In the genomic region with DNA sequence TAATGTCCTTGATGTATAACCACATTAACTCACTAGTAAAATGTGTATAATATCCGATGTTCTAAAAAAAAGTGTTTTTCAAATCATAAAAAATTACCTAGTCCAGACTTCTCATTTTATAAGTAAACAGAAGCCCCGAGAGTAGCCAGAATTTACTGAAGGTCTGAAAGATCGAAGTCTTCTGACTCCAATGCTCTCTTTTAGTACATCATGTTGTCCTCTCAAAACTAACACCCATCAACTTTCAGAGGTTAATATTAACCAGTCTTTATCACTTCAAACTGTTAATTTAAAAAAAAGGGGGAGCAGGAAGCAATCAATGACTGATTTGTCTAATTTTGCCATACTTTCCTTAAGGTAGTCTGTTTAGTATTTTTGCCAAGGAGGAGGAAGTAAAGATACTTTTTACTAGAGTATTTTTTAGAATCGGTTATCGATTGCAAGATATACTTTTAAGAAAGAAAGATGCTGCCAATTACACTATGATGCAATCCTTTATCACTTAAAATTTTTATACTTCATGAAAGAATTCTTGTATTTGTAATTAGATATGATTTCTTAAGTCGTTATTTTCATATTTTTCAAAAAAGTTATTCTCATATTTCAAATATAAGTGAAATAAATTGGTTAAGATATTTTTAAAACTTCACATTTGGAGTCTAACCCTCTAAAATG, we compare ENCODE assay signal across 28 cellular contexts.
"Had no signal": no experiment of that assay in that cellular context is flagged by ENCODE, and none has a peak within 500 bp of the region (broad histone marks: within the 10 kb centered on the region; RNA-seq: fewer than 3 reads in every experiment).

No MANE protein-coding gene starts in this region.

- H3K27ac ChIP-seq: brain microvascular endothelial cell, coronary artery, dorsolateral prefrontal cortex, esophagus muscularis mucosa, foreskin keratinocyte, gastroesophageal sphincter, heart right ventricle, WERI-Rb-1 had no signal

- H3K4me1 ChIP-seq: esophagus muscularis mucosa, foreskin keratinocyte, gastroesophageal sphincter, heart right ventricle had no signal

- H3K27me3 ChIP-seq: brain microvascular endothelial cell, dorsolateral prefrontal cortex, esophagus muscularis mucosa, foreskin keratinocyte, gastroesophageal sphincter, heart right ventricle had no signal

- H3K9me3 ChIP-seq: esophagus muscularis mucosa, gastroesophageal sphincter, heart right ventricle had no signal

- H3K4me3 ChIP-seq: coronary artery, dorsolateral prefrontal cortex, esophagus muscularis mucosa, gastroesophageal sphincter, heart right ventricle had no signal

- ATAC-seq: activated CD4-positive, CD25-positive, alpha-beta regulatory T cell treated with anti-CD3 and anti-CD28 coated beads, Interleukin-2, amount 50 U/mL, for 24 hours; activated CD8-positive, alpha-beta T cell treated with anti-CD3 and anti-CD28 coated beads for 36 hours; activated T-cell treated with anti-CD3 and anti-CD28 coated beads, Interleukin-2, amount 50 U/mL, for 4 hours; activated T-helper 17 cell treated with anti-CD3 and anti-CD28 coated beads, Interleukin-2, amount 50 U/mL, for 72 hours; foreskin keratinocyte; gastroesophageal sphincter; heart right ventricle; T-helper 17 cell had no signal

- DNase-seq: activated B cell treated with CpG ODN at 0.5 μM for 24 hours; activated CD4-positive, alpha-beta T cell treated with anti-CD3 and anti-CD28 coated beads for 48 hours; activated CD4-positive, alpha-beta T cell treated with anti-CD3 and anti-CD28 coated beads, Interleukin-2, amount 50 U/mL, for 1 hour; activated CD4-positive, alpha-beta T cell treated with anti-CD3 and anti-CD28 coated beads, Interleukin-2, amount 50 U/mL, for 48 hours; activated CD8-positive, alpha-beta memory T cell treated with anti-CD3 and anti-CD28 coated beads for 24 hours; activated CD8-positive, alpha-beta T cell treated with anti-CD3 and anti-CD28 coated beads for 36 hours; activated effector memory CD4-positive, alpha-beta T cell treated with Interleukin-2 at 50 U/mL for 16 hours; activated gamma-delta T cell treated with Interleukin-2 at 50 U/mL for 16 hours; activated naive CD4-positive, alpha-beta T cell treated with anti-CD3 and anti-CD28 coated beads, Interleukin-2, amount 50 U/mL, for 16 hours; activated naive CD4-positive, alpha-beta T cell treated with Interleukin-2 at 50 U/mL for 16 hours; activated T-cell treated with anti-CD3 and anti-CD28 coated beads, Interleukin-2, amount 50 U/mL, for 4 hours; amniotic stem cell; anterior cingulate cortex; brain microvascular endothelial cell; dorsolateral prefrontal cortex; effector memory CD4-positive, alpha-beta T cell; endodermal cell; erythroblast; foreskin keratinocyte; heart right ventricle; T-helper 17 cell; T1000; WERI-Rb-1 had no signal
